8 cellular contexts compared by ENCODE assay signal in genomic region chr5:69167488-69167845, GRCh38. TPM values are rescaled to one million over a fixed set of nuclear protein-coding genes. Genes with fewer than 3 reads are reported as not detected.
DNase-seq lines count a peak whose midpoint lies in the region; ATAC-seq and TF ChIP-seq lines count a peak whose summit lies in the region.

No MANE protein-coding gene starts in this region.

- WGBS in tibial nerve, 2 donors: 1% methylated on average over 11 of the region's 11 CpGs

- H3K4me1 ChIP-seq in tibial nerve: peaks cover 0 to 17% (median 8%) of the 10 kb centered on the region in 4 donors

- peak overlapping the region; percentile 55 to 75 (median 64) for H3K4me3 ChIP-seq in tibial nerve

- TF ChIP-seq CTCF in GM20000 (IDR thresholded peaks at IDR 0.05; ENCODE audit: extremely low read depth, missing control alignments) (no peak), tibial nerve (IDR thresholded peaks at IDR 0.05) (no peak)

- H3K9me3 ChIP-seq in tibial nerve: no peaks in the 10 kb centered on the region

- H3K36me3 Mint-ChIP-seq in activated naive CD8-positive, alpha-beta T cell treated with anti-CD3 and anti-CD28 coated beads, Interleukin-2, amount 10 ng/mL, durations not matched to agents 7 days and 5 days: peaks cover 40% of the 10 kb centered on the region

- peaks cover 36% of the 10 kb centered on the region for H3K4me1 Mint-ChIP-seq in activated naive CD8-positive, alpha-beta T cell treated with anti-CD3 and anti-CD28 coated beads, Interleukin-2, amount 10 ng/mL, durations not matched to agents 7 days and 5 days

- peak overlapping the region; percentile 96 for H3K27ac Mint-ChIP-seq in activated naive CD8-positive, alpha-beta T cell treated with anti-CD3 and anti-CD28 coated beads, Interleukin-2, amount 10 ng/mL, durations not matched to agents 7 days and 5 days

- DNase-seq in ACHN: peak; percentile 8
- DNase-seq in GM20000 (ENCODE audit: low spot score): peak; percentile 20
- no peak for DNase-seq in activated naive CD8-positive, alpha-beta T cell treated with anti-CD3 and anti-CD28 coated beads, Interleukin-2, amount 10 ng/mL, durations not matched to agents 7 days and 5 days
- DNase-seq in kidney tubule cell (ENCODE audit: low spot score): peak; percentile 12
- DNase-seq in tibial nerve (ENCODE audit: low spot score in 2 of 2): no peak
- no peak for DNase-seq in ecto neural progenitor cell (ENCODE audit: low spot score)

- no peak for ATAC-seq in activated naive CD8-positive, alpha-beta T cell treated with anti-CD3 and anti-CD28 coated beads, Interleukin-2, amount 10 ng/mL, durations not matched to agents 7 days and 5 days (ENCODE audit: low read depth)
- ATAC-seq in HG03045 (IDR thresholded peaks at IDR 0.05; ENCODE audit: unreplicated experiment) (no peak), GM19455 (IDR thresholded peaks at IDR 0.05; ENCODE audit: unreplicated experiment) (no peak)

- in situ Hi-C loops in ACHN (cut with HindIII; ENCODE audit: low pct_ligation_motif_present, low pct_unique_long_range_greater_than_20kb, low sequenced_read_pairs): no loop called here

- no peaks in the 10 kb centered on the region for H3K27me3 ChIP-seq in tibial nerve

- peak overlapping the region; percentile 97 for H3K4me3 Mint-ChIP-seq in activated naive CD8-positive, alpha-beta T cell treated with anti-CD3 and anti-CD28 coated beads, Interleukin-2, amount 10 ng/mL, durations not matched to agents 7 days and 5 days

- H3K27me3 Mint-ChIP-seq in activated naive CD8-positive, alpha-beta T cell treated with anti-CD3 and anti-CD28 coated beads, Interleukin-2, amount 10 ng/mL, durations not matched to agents 7 days and 5 days: no peaks in the 10 kb centered on the region

- POLR2A ChIA-PET in activated naive CD8-positive, alpha-beta T cell treated with anti-CD3 and anti-CD28 coated beads, Interleukin-2, amount 10 ng/mL, durations not matched to agents 7 days and 5 days (lab: Charles Lee): interaction anchor here (0.5 to 4.0 kb wide), 7 partner anchors 10 to 887 kb away, joined by 3 to 34 read pairs (median 5); partner anchors contain the start of genes CDK7, CENPH and SLC30A5

- H3K9me3 Mint-ChIP-seq in activated naive CD8-positive, alpha-beta T cell treated with anti-CD3 and anti-CD28 coated beads, Interleukin-2, amount 10 ng/mL, durations not matched to agents 7 days and 5 days: no peaks in the 10 kb centered on the region

- peak overlapping the region in 2 of 4 donors; percentile 69 to 71 for H3K27ac ChIP-seq in tibial nerve

- no peak for TF ChIP-seq EP300 in tibial nerve (IDR thresholded peaks at IDR 0.05)

- peaks cover 0 to 25% (median 0%) of the 10 kb centered on the region in 3 donors for H3K36me3 ChIP-seq in tibial nerve

- TF ChIP-seq POLR2A in tibial nerve (IDR thresholded peaks at IDR 0.05): no peak

RNA-seq across cellular contexts. Expression of gene CCNB1, which starts 0.5 kb away (rescaled TPM):
- total RNA-seq in activated naive CD8-positive, alpha-beta T cell treated with anti-CD3 and anti-CD28 coated beads, Interleukin-2, amount 10 ng/mL, durations not matched to agents 7 days and 5 days: 100 to 1,000 TPM; 116 to 118 TPM
- 10 to 100 TPM in 1 of 4 donors, 1 to 10 TPM in 3; 4.4 to 26.7 (median 6.5) TPM for total RNA-seq in tibial nerve

RNA-seq across cellular contexts. Expression of gene CENPH, which starts 21.9 kb away (rescaled TPM):
- 10 to 100 TPM; 41.3 to 42.8 TPM for total RNA-seq in activated naive CD8-positive, alpha-beta T cell treated with anti-CD3 and anti-CD28 coated beads, Interleukin-2, amount 10 ng/mL, durations not matched to agents 7 days and 5 days
- total RNA-seq in tibial nerve: 1 to 10 TPM; 1.3 to 6.3 (median 4.1) TPM

Comparison
In these comparisons a context has a peak if more than half of its experiments do, and no peak if none do; other contexts are left out.
1. DNase-seq: peak in ACHN (single experiment), GM20000 (single experiment) and kidney tubule cell (single experiment); none in activated naive CD8-positive, alpha-beta T cell treated with anti-CD3 and anti-CD28 coated beads, Interleukin-2, amount 10 ng/mL, durations not matched to agents 7 days and 5 days (single experiment), tibial nerve (0 of 2) and ecto neural progenitor cell (single experiment).
2. RNA of gene CCNB1, which starts 0.5 kb away (total RNA-seq): 116 to 118 TPM in activated naive CD8-positive, alpha-beta T cell treated with anti-CD3 and anti-CD28 coated beads, Interleukin-2, amount 10 ng/mL, durations not matched to agents 7 days and 5 days; 4.4 to 26.7 TPM in tibial nerve; every median in the first group is over 4 times any median in the second.
3. RNA of gene CENPH, which starts 21.9 kb away (total RNA-seq): 41.3 to 42.8 TPM in activated naive CD8-positive, alpha-beta T cell treated with anti-CD3 and anti-CD28 coated beads, Interleukin-2, amount 10 ng/mL, durations not matched to agents 7 days and 5 days; 1.3 to 6.3 TPM in tibial nerve; every median in the first group is over 4 times any median in the second.